Comparison of ENCODE assay signal across 1 cellular context in genomic region chr7:128915271-128915819, GRCh38.
TF ChIP-seq lines count a peak whose summit lies in the region.

No MANE protein-coding gene starts in this region.

TF ChIP-seq in H1, 55 proteins besides CTCF, POLR2A, EP300 and RAD21:
- TF ChIP-seq GABPA (IDR thresholded peaks at IDR 0.05; ENCODE audit: borderline replicate concordance, insufficient read depth, low read length) (no peak), SUZ12 (IDR thresholded peaks at IDR 0.05; ENCODE audit: low read length) (peak; percentile 44), CEBPB (IDR thresholded peaks at IDR 0.05; ENCODE audit: low read depth, low read length) (peak; percentile 93), HDAC2 (IDR thresholded peaks at IDR 0.05; ENCODE audit: borderline replicate concordance in 1 of 2, low read depth in 2 of 2, low read length in 2 of 2) (no peak), ASH2L (IDR thresholded peaks at IDR 0.05; ENCODE audit: low read length) (no peak), KDM5A (IDR thresholded peaks at IDR 0.05; ENCODE audit: low read length) (no peak), E2F6 (IDR thresholded peaks at IDR 0.05) (peak; percentile 53; the same call in 1 of the 2 replicates)
